7 cellular contexts compared by ENCODE assay signal in genomic region chr5:52668139-52668538, GRCh38.
"Had no signal": no experiment of that assay in that cellular context is flagged by ENCODE, and none has a peak within 500 bp of the region (broad histone marks: within the 10 kb centered on the region; RNA-seq: fewer than 3 reads in every experiment).

No MANE protein-coding gene starts in this region.

- ATAC-seq: K562 had no signal

- DNase-seq: GM23248, GOT3, H7, HCEC 1CT, IMR-90, KG1 had no signal

- H3K4me3 ChIP-seq: GM23248, K562 had no signal

- H3K9ac ChIP-seq: GM23248 had no signal

- H2AFZ ChIP-seq: GM23248 had no signal

- H3K27ac ChIP-seq: GM23248 had no signal
